8 cellular contexts compared by ENCODE assay signal in genomic region chr20:34834459-34834893, GRCh38. TPM values are rescaled to one million over a fixed set of nuclear protein-coding genes. Genes with fewer than 3 reads are reported as not detected.
DNase-seq lines count a peak whose midpoint lies in the region; ATAC-seq, FAIRE-seq and TF ChIP-seq lines count a peak whose summit lies in the region.

No MANE protein-coding gene starts in this region.

- dilution Hi-C loops in endothelial cell of umbilical vein (cut with MboI; ENCODE audit: extremely low pct_ligation_motif_present, low sequenced_read_pairs), result loop anchor here (25.0 kb wide), 1 partner anchor 428 kb away; no protein-coding TSS in a partner anchor

- TF ChIP-seq POLR2A in endothelial cell of umbilical vein (IDR thresholded peaks at IDR 0.05; ENCODE audit: low read depth, low read length), result no peak

- FAIRE-seq in HTR-8/SVneo (lab: Jason Lieb, UNC) (no peak), endothelial cell of umbilical vein (lab: Jason Lieb, UNC) (peak; percentile 75)

- H3K9ac ChIP-seq in endothelial cell of umbilical vein (replicated peaks; ENCODE audit: extremely low read depth, insufficient read depth, low read length), result no peak overlapping the region
- H3K9ac ChIP-seq in neural progenitor cell, result no peak overlapping the region

- POLR2A ChIA-PET in endothelial cell of umbilical vein (lab: Charles Lee), result no interaction called here

- H4K20me1 ChIP-seq in endothelial cell of umbilical vein (replicated peaks; ENCODE audit: control insufficient read depth, extremely low read depth, insufficient read depth, low read length) (no peaks in the 10 kb centered on the region), neural progenitor cell (ENCODE audit: low read depth) (no peaks in the 10 kb centered on the region)

- H3K36me3 Mint-ChIP-seq in neural progenitor cell, result no peaks in the 10 kb centered on the region

- H3K36me3 ChIP-seq in endothelial cell of umbilical vein (ENCODE audit: control insufficient read depth in 2 of 2, extremely low read depth in 1 of 2, insufficient read depth in 2 of 2, low read length in 2 of 2) (no peaks in the 10 kb centered on the region), neural progenitor cell (no peaks in the 10 kb centered on the region)

- CTCF ChIA-PET in endothelial cell of umbilical vein (lab: Charles Lee), result interaction anchor here (0.9 to 2.1 kb wide), 7 partner anchors 30 to 468 kb away, joined by 3 to 8 read pairs (median 4); partner anchors contain the start of genes GSS and MYH7B

- H3K4me3 Mint-ChIP-seq in neural progenitor cell, result no peak overlapping the region

- H3K27ac Mint-ChIP-seq in neural progenitor cell, result no peak overlapping the region

- H3K27me3 ChIP-seq in endothelial cell of umbilical vein (ENCODE audit: control insufficient read depth in 2 of 2, insufficient read depth in 2 of 2, low read length in 2 of 2), result peaks cover 16 to 25% of the 10 kb centered on the region in 2 experiments
- H3K27me3 ChIP-seq in neural progenitor cell, result peaks cover 10% of the 10 kb centered on the region

- no peaks in the 10 kb centered on the region for H3K9me1 ChIP-seq in endothelial cell of umbilical vein (replicated peaks; ENCODE audit: control insufficient read depth, extremely low read depth, insufficient read depth, low read length)

- H3K4me2 ChIP-seq in endothelial cell of umbilical vein (ENCODE audit: insufficient read depth, low read length), result no peak overlapping the region
- no peak overlapping the region for H3K4me2 ChIP-seq in neural progenitor cell

- BruUV-seq in endothelial cell of umbilical vein (replicated peaks; lab: Mats Ljungman, UMichigan), result no TSS peak

- H3K27ac ChIP-seq in endothelial cell of umbilical vein (ENCODE audit: insufficient read depth, low read depth, low read length) (no peak overlapping the region), neural progenitor cell (no peak overlapping the region)

- no peaks in the 10 kb centered on the region for H3K9me3 ChIP-seq in endothelial cell of umbilical vein (replicated peaks; ENCODE audit: control insufficient read depth, insufficient read depth, low read length)
- H3K9me3 ChIP-seq in neural progenitor cell (ENCODE audit: low read depth), result no peaks in the 10 kb centered on the region

- H3K4me1 Mint-ChIP-seq in neural progenitor cell, result peaks cover 1% of the 10 kb centered on the region

- DNase-seq in D341Med (ENCODE audit: low spot score), result peak; percentile 47
- DNase-seq in HTR-8/SVneo (ENCODE audit: insufficient read length, low spot score), result peak; percentile 64
- peak; percentile 1 for DNase-seq in NOMO-1 treated with dmso at 0.1 percent for 144 hours (lab: John Stamatoyannopoulos, UW; ENCODE audit: unreplicated experiment)
- DNase-seq in endothelial cell of umbilical vein (ENCODE audit: low read depth, low spot score), result peak; percentile 50
- DNase-seq in neural progenitor cell (ENCODE audit: low spot score), result no peak
- DNase-seq in activated gamma-delta T cell (lab: John Stamatoyannopoulos, UW), result no peak

- TF ChIP-seq CTCF in endothelial cell of umbilical vein (IDR thresholded peaks at IDR 0.05; ENCODE audit: extremely low read depth in 1 of 2, insufficient read depth in 1 of 2, low read depth in 1 of 2, low read length in 2 of 2) (peak in 1 of 2 donors; percentile 18), neural progenitor cell (IDR thresholded peaks at IDR 0.05) (peak; percentile 43)

- peaks cover 2% of the 10 kb centered on the region for H3K27me3 Mint-ChIP-seq in neural progenitor cell (ENCODE audit: insufficient read depth, low read depth)

- peaks cover 2% of the 10 kb centered on the region for H3K4me1 ChIP-seq in endothelial cell of umbilical vein (ENCODE audit: control insufficient read depth, extremely low read depth, insufficient read depth, low read length)
- H3K4me1 ChIP-seq in neural progenitor cell, result no peaks in the 10 kb centered on the region

- H3K9me3 Mint-ChIP-seq in neural progenitor cell, result no peaks in the 10 kb centered on the region

- intact Hi-C loops in endothelial cell of umbilical vein (cut with micrococcal nuclease), result loop anchor here (1.0 to 5.0 kb wide), 4 partner anchors 123 to 435 kb away; partner anchors contain the start of genes GSS, MYH7B and TRPC4AP

- no peaks in the 10 kb centered on the region for H3F3A ChIP-seq in neural progenitor cell (ENCODE audit: low read depth)

- H3K79me2 ChIP-seq in endothelial cell of umbilical vein (ENCODE audit: control insufficient read depth, insufficient read depth, low read length) (no peaks in the 10 kb centered on the region), neural progenitor cell (ENCODE audit: low read depth) (no peaks in the 10 kb centered on the region)

- H2AFZ ChIP-seq in endothelial cell of umbilical vein (ENCODE audit: low read depth, low read length) (no peak overlapping the region), neural progenitor cell (replicated peaks) (no peak overlapping the region)

- ATAC-seq in GM21360 (IDR thresholded peaks at IDR 0.05; ENCODE audit: unreplicated experiment) (no peak), GM19328 (IDR thresholded peaks at IDR 0.05; ENCODE audit: unreplicated experiment) (no peak)

- H3K4me3 ChIP-seq in endothelial cell of umbilical vein (replicated peaks in 1 of 3; ENCODE audit: insufficient read depth in 1 of 3, low read depth in 1 of 3, low read length in 3 of 3) (no peak overlapping the region), neural progenitor cell (no peak overlapping the region)

TF ChIP-seq in endothelial cell of umbilical vein, 7 proteins besides CTCF, POLR2A, EP300 and RAD21:
- TF ChIP-seq JUN (IDR thresholded peaks at IDR 0.05; ENCODE audit: borderline replicate concordance, insufficient read depth, insufficient read length, low read depth) (no peak), POLR2AphosphoS5 (IDR thresholded peaks at IDR 0.05; ENCODE audit: insufficient read depth, low read depth, low read length) (no peak), EZH2 (IDR thresholded peaks at IDR 0.05; ENCODE audit: borderline replicate concordance, low read depth, low read length, severe bottlenecking) (no peak), MYC (IDR thresholded peaks at IDR 0.05; ENCODE audit: low read depth, low read length) (no peak)

RNA-seq across cellular contexts. Expression of gene NCOA6, which starts 9.0 kb away (rescaled TPM):
- total RNA-seq in endothelial cell of umbilical vein (25.5 and 26.7 TPM in 2 replicates), neural progenitor cell (ENCODE audit: low replicate concordance) (10.9 and 14.3 TPM in 2 replicates)
- 15.7 and 16.9 TPM in 2 replicates for polyA plus RNA-seq in endothelial cell of umbilical vein
- 18.5 and 20.0 TPM in 2 replicates for polyA plus RNA-seq in endothelial cell of umbilical vein (2011; cell fraction: cytosol; rRNA removed)
- 25.0 and 26.0 TPM in 2 replicates for polyA plus RNA-seq in endothelial cell of umbilical vein (2011; cell fraction: nucleus; rRNA removed)
- polyA plus RNA-seq in endothelial cell of umbilical vein (2012), result 19.4 and 23.2 TPM in 2 replicates
- polyA minus RNA-seq in endothelial cell of umbilical vein, result 24.2 and 29.0 TPM in 2 replicates
- polyA minus RNA-seq in endothelial cell of umbilical vein (2011; cell fraction: cytosol; rRNA and poly(A)+ RNA removed), result 25.6 TPM
- 25.6 and 30.4 TPM in 2 replicates for polyA minus RNA-seq in endothelial cell of umbilical vein (2011; cell fraction: nucleus; rRNA and poly(A)+ RNA removed)

RNA-seq across cellular contexts. Expression of gene GGT7, which starts 38.2 kb away (rescaled TPM):
- 4.7 and 5.0 TPM in 2 replicates for total RNA-seq in endothelial cell of umbilical vein
- 3.9 and 4.1 TPM in 2 replicates for polyA plus RNA-seq in endothelial cell of umbilical vein
- 1.6 and 1.7 TPM in 2 replicates for polyA plus RNA-seq in endothelial cell of umbilical vein (2011; cell fraction: cytosol; rRNA removed)
- polyA plus RNA-seq in endothelial cell of umbilical vein (2011; cell fraction: nucleus; rRNA removed), result 9.2 and 12.3 TPM in 2 replicates
- polyA plus RNA-seq in endothelial cell of umbilical vein (2012), result 1.7 and 1.8 TPM in 2 replicates
- 1.7 and 2.9 TPM in 2 replicates for polyA minus RNA-seq in endothelial cell of umbilical vein
- not detected for polyA minus RNA-seq in endothelial cell of umbilical vein (2011; cell fraction: cytosol; rRNA and poly(A)+ RNA removed)
- 2.7 and 5.3 TPM in 2 replicates for polyA minus RNA-seq in endothelial cell of umbilical vein (2011; cell fraction: nucleus; rRNA and poly(A)+ RNA removed)
- 9.1 and 22.3 TPM in 2 replicates for total RNA-seq in neural progenitor cell (ENCODE audit: low replicate concordance)

RNA-seq across cellular contexts. Expression of gene ACSS2, which starts 41.9 kb away (rescaled TPM):
- total RNA-seq in endothelial cell of umbilical vein, result 40.7 and 48.5 TPM in 2 replicates
- polyA plus RNA-seq in endothelial cell of umbilical vein, result 41.8 and 42.3 TPM in 2 replicates
- polyA plus RNA-seq in endothelial cell of umbilical vein (2011; cell fraction: cytosol; rRNA removed), result 31.3 and 32.0 TPM in 2 replicates
- 77.7 and 83.6 TPM in 2 replicates for polyA plus RNA-seq in endothelial cell of umbilical vein (2011; cell fraction: nucleus; rRNA removed)
- polyA plus RNA-seq in endothelial cell of umbilical vein (2012), result 27.2 and 33.8 TPM in 2 replicates
- polyA minus RNA-seq in endothelial cell of umbilical vein, result 96.0 and 109 TPM in 2 replicates
- polyA minus RNA-seq in endothelial cell of umbilical vein (2011; cell fraction: cytosol; rRNA and poly(A)+ RNA removed), result 46.2 TPM
- polyA minus RNA-seq in endothelial cell of umbilical vein (2011; cell fraction: nucleus; rRNA and poly(A)+ RNA removed), result 23.5 and 26.7 TPM in 2 replicates
- total RNA-seq in neural progenitor cell (ENCODE audit: low replicate concordance), result 25.0 and 30.8 TPM in 2 replicates

Comparison
In these comparisons a context has a peak if more than half of its experiments do, and no peak if none do; other contexts are left out.
1. DNase-seq: peak in D341Med (single experiment), HTR-8/SVneo (single experiment), NOMO-1 treated with dmso at 0.1 percent for 144 hours (single experiment) and endothelial cell of umbilical vein (single experiment); none in neural progenitor cell (single experiment) and activated gamma-delta T cell (single experiment).